Comparison of ENCODE assay signal across 1 cellular context in genomic region chr3:32282578-32282977, GRCh38.
TF ChIP-seq lines count a peak whose summit lies in the region.

No MANE protein-coding gene starts in this region.

TF ChIP-seq in endothelial cell of umbilical vein, 7 proteins besides CTCF, POLR2A, EP300 and RAD21:
- no peak for TF ChIP-seq MYC (IDR thresholded peaks at IDR 0.05; ENCODE audit: low read depth, low read length)
- TF ChIP-seq FOS (IDR thresholded peaks at IDR 0.05; ENCODE audit: borderline replicate concordance, insufficient read depth, low read length) = no peak
- TF ChIP-seq EZH2 (IDR thresholded peaks at IDR 0.05; ENCODE audit: borderline replicate concordance, low read depth, low read length, severe bottlenecking) = no peak
- TF ChIP-seq MAX (IDR thresholded peaks at IDR 0.05; ENCODE audit: insufficient read depth, insufficient read length) = no peak
- no peak for TF ChIP-seq POLR2AphosphoS5 (IDR thresholded peaks at IDR 0.05; ENCODE audit: insufficient read depth, low read depth, low read length)
- no peak for TF ChIP-seq GATA2 (IDR thresholded peaks at IDR 0.05; ENCODE audit: insufficient read depth, insufficient read length, low read depth, low read length)
- TF ChIP-seq JUN (IDR thresholded peaks at IDR 0.05; ENCODE audit: borderline replicate concordance, insufficient read depth, insufficient read length, low read depth) = no peak
